In genomic region chr10:80261316-80262030, GRCh38 we compare ENCODE assay signal across 2 cellular contexts.
TF ChIP-seq lines count a peak whose summit lies in the region.

No MANE protein-coding gene starts in this region.

TF ChIP-seq in GM23338, 12 proteins besides CTCF, POLR2A, EP300 and RAD21:
- TF ChIP-seq JUNB (IDR thresholded peaks at IDR 0.05; ENCODE audit: unreplicated experiment): no peak

TF ChIP-seq in K562, 482 proteins besides CTCF, POLR2A, EP300 and RAD21:
- no peak for TF ChIP-seq MYBL2 (IDR thresholded peaks at IDR 0.05; ENCODE audit: low read depth)
- TF ChIP-seq MYBL2 (CRISPR knock-in tag; IDR thresholded peaks at IDR 0.05; ENCODE audit: borderline replicate concordance): no peak
- no peak for TF ChIP-seq KLF6 (CRISPR knock-in tag; IDR thresholded peaks at IDR 0.05; ENCODE audit: borderline replicate concordance)
- TF ChIP-seq PPARD (CRISPR knock-in tag; IDR thresholded peaks at IDR 0.05): no peak
- TF ChIP-seq RFX5 (IDR thresholded peaks at IDR 0.05; ENCODE audit: low read depth, low read length): no peak
- TF ChIP-seq SOX6 (IDR thresholded peaks at IDR 0.05): no peak
- TF ChIP-seq TCF15 (CRISPR knock-in tag; IDR thresholded peaks at IDR 0.05): no peak
